24 cellular contexts compared by ENCODE assay signal in genomic region chr13:102530751-102531150, GRCh38.
"Had no signal": no experiment of that assay in that cellular context is flagged by ENCODE, and none has a peak within 500 bp of the region (broad histone marks: within the 10 kb centered on the region; RNA-seq: fewer than 3 reads in every experiment).

No MANE protein-coding gene starts in this region.

- H3K9me3 Mint-ChIP-seq: IgD-negative memory B cell, T-cell had no signal

- H3K36me3 ChIP-seq: SJSA1 had no signal

- H3K27me3 ChIP-seq: SJSA1 had no signal

- H3K4me3 Mint-ChIP-seq: IgD-negative memory B cell, T-cell had no signal

- H3K9ac ChIP-seq: KMS-11, SK-N-SH had no signal

- H3K4me1 ChIP-seq: SJSA1 had no signal

- H3K36me3 Mint-ChIP-seq: IgD-negative memory B cell, T-cell had no signal

- DNase-seq: Kasumi-1, MM.1S, NCI-H1092 treated with DMSO at 0.1 percent for 48 hours, NCI-H1436, NCI-H1930, NCI-H2081, NCI-H2171, NCI-H226, NCI-H446, NCI-H510A, NCI-H524 treated with DMSO at 0.1 percent for 48 hours, NCI-H69, NCI-H774, Right ventricle myocardium superior, RPMI8226, SIG-M5, SK-N-SH, SW 1271, T-cell had no signal

- H3K4me3 ChIP-seq: K562, SJSA1 had no signal

- ATAC-seq: K562, T-cell had no signal

- H3K27ac Mint-ChIP-seq: IgD-negative memory B cell, T-cell had no signal

- H3K9me3 ChIP-seq: SJSA1, SK-N-SH had no signal

- H3K4me1 Mint-ChIP-seq: IgD-negative memory B cell, T-cell had no signal

- H3K27ac ChIP-seq: HL-60, KMS-11, SJSA1 had no signal
